Comparison of ENCODE assay signal across 1 cellular context in genomic region chr16:76535-77272, GRCh38.
A peak's percentile ranks its signal among the peaks of the same experiment; 100 is the strongest.
TF ChIP-seq lines count a peak whose summit lies in the region.

No MANE protein-coding gene starts in this region.

TF ChIP-seq in HepG2, 621 proteins besides CTCF, POLR2A, EP300 and RAD21 (continued from another document and continues in another):
- TF ChIP-seq TIGD3 (CRISPR knock-in tag; IDR thresholded peaks at IDR 0.05; ENCODE audit: borderline replicate concordance): no peak
- no peak for TF ChIP-seq ZNF552 (CRISPR knock-in tag; IDR thresholded peaks at IDR 0.05; ENCODE audit: borderline replicate concordance)
- no peak; the same call in 1 of the 2 replicates for TF ChIP-seq ZNF143 (CRISPR knock-in tag; IDR thresholded peaks at IDR 0.05)
- TF ChIP-seq IRF2 (CRISPR knock-in tag; IDR thresholded peaks at IDR 0.05): 0 out of 2 replicates have a peak, but pooled peaks have one; percentile 14
- TF ChIP-seq ZXDC (CRISPR knock-in tag; IDR thresholded peaks at IDR 0.05): no peak
- TF ChIP-seq SRF (IDR thresholded peaks at IDR 0.05; ENCODE audit: low read depth, low read length): no peak
- TF ChIP-seq FUBP1 (CRISPR knock-in tag; IDR thresholded peaks at IDR 0.05; ENCODE audit: borderline replicate concordance): no peak
- TF ChIP-seq ZNF704 (CRISPR knock-in tag; IDR thresholded peaks at IDR 0.05; ENCODE audit: borderline replicate concordance): no peak
- TF ChIP-seq BCLAF1 (IDR thresholded peaks at IDR 0.05): no peak
- TF ChIP-seq ZNF230 (CRISPR knock-in tag; IDR thresholded peaks at IDR 0.05): no peak
- TF ChIP-seq DBP (CRISPR knock-in tag; IDR thresholded peaks at IDR 0.05; ENCODE audit: not compliant biosample characterization): no peak
- no peak for TF ChIP-seq ZSCAN31 (CRISPR knock-in tag; IDR thresholded peaks at IDR 0.05; ENCODE audit: low read depth)
- TF ChIP-seq ISX (CRISPR knock-in tag; conservative IDR thresholded peaks at IDR 0.05): no peak
- TF ChIP-seq ZFP36L1 (CRISPR knock-in tag; IDR thresholded peaks at IDR 0.05): no peak
- TF ChIP-seq ZNF253 (CRISPR knock-in tag; IDR thresholded peaks at IDR 0.05; ENCODE audit: borderline replicate concordance): no peak
- no peak for TF ChIP-seq ZNF660 (CRISPR knock-in tag; IDR thresholded peaks at IDR 0.05; ENCODE audit: borderline replicate concordance, low read depth)
- TF ChIP-seq IKZF4 (CRISPR knock-in tag; IDR thresholded peaks at IDR 0.05; ENCODE audit: borderline replicate concordance, low read depth, not compliant biosample characterization): no peak
- no peak for TF ChIP-seq ZFP90 (CRISPR knock-in tag; IDR thresholded peaks at IDR 0.05; ENCODE audit: borderline replicate concordance)
- peak; percentile 14; the same call in 1 of the 2 replicates for TF ChIP-seq THAP7 (CRISPR knock-in tag; IDR thresholded peaks at IDR 0.05)
- no peak for TF ChIP-seq NFAT5 (CRISPR knock-in tag; IDR thresholded peaks at IDR 0.05)
- no peak for TF ChIP-seq BRD4 (CRISPR knock-in tag; IDR thresholded peaks at IDR 0.05)
- TF ChIP-seq ZNF577 (CRISPR knock-in tag; IDR thresholded peaks at IDR 0.05; ENCODE audit: borderline replicate concordance, low read depth): no peak
- TF ChIP-seq ZBTB7A (CRISPR knock-in tag; IDR thresholded peaks at IDR 0.05): peak; percentile 7; the same call in 1 of the 2 replicates
- TF ChIP-seq NR2C2 (CRISPR knock-in tag; IDR thresholded peaks at IDR 0.05; ENCODE audit: borderline replicate concordance): no peak
- no peak for TF ChIP-seq CREB3 (CRISPR knock-in tag; IDR thresholded peaks at IDR 0.05)
- TF ChIP-seq MYC (CRISPR knock-in tag; IDR thresholded peaks at IDR 0.05; ENCODE audit: borderline replicate concordance): no peak; the same call in 1 of the 2 replicates
- no peak for TF ChIP-seq SRSF4 (IDR thresholded peaks at IDR 0.05; ENCODE audit: low read depth, low read length, poor library complexity, severe bottlenecking)
- no peak for TF ChIP-seq SMAD9 (CRISPR knock-in tag; IDR thresholded peaks at IDR 0.05)
- no peak for TF ChIP-seq ZNF644 (CRISPR knock-in tag; IDR thresholded peaks at IDR 0.05; ENCODE audit: low read depth)
- no peak; the same call in 1 of the 2 replicates for TF ChIP-seq ARID4A (CRISPR knock-in tag; IDR thresholded peaks at IDR 0.05; ENCODE audit: borderline replicate concordance)
